ENCODE assay signal across 8 cellular contexts in the genomic region with DNA sequence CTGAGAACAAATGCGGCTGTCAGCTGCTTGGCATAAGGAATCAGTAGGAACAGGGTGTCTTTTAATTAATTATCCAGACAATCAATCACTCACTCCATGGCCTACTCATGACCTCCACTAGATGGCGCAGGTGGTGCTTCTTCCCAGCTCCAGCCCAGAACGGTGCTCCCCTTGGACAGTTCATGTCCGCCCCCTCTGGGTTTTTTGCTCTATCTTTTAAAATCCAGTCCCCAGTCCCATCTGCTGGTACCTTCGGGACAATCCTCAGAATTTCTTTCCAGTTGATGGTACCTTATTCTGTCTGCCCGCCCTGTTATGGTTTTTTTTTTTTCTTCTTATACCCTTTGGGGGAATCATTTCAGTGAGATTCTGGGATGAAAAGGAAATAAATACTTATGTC.
DNase-seq lines count a peak whose midpoint lies in the region; ATAC-seq, FAIRE-seq and TF ChIP-seq lines count a peak whose summit lies in the region.

No MANE protein-coding gene starts in this region.

- TF ChIP-seq POLR2A in K562 (conservative IDR thresholded peaks at IDR 0.05): no peak

- intact Hi-C loops in K562 (cut with micrococcal nuclease): loop anchor here (1.0 kb wide), 1 partner anchor 26 kb away; no protein-coding TSS in a partner anchor

- in situ Hi-C loops in K562 (cut with MboI): no loop called here

- H3F3A ChIP-seq in GM23338 (replicated peaks; ENCODE audit: low read depth) (no peaks in the 10 kb centered on the region), MM.1S (ENCODE audit: insufficient read depth, low read length) (no peaks in the 10 kb centered on the region)

- 1% methylated on average over 6 of the region's 6 CpGs for WGBS in K562 (ENCODE audit: insufficient coverage, low coverage, missing lambda C conversion rate)

- ATAC-seq in GM23338 (peak; percentile 94), K562 (peak; percentile 97)

- peaks cover 5% of the 10 kb centered on the region for H3K27me3 Mint-ChIP-seq in GM23338 (ENCODE audit: insufficient read depth, low read depth, poor library complexity)

- H3K9me2 ChIP-seq in GM23338 (ENCODE audit: insufficient read depth): no peaks in the 10 kb centered on the region
- no peaks in the 10 kb centered on the region for H3K9me2 ChIP-seq in MM.1S (replicated peaks; ENCODE audit: insufficient read depth, low read length)

- H2AFZ ChIP-seq in GM23338 (no peak overlapping the region), MM.1S (ENCODE audit: low read length) (no peak overlapping the region), K562 (ENCODE audit: low read depth, low read length) (no peak overlapping the region)

- H3K27me3 ChIP-seq in GM23338 (ENCODE audit: insufficient read depth) (no peaks in the 10 kb centered on the region), MM.1S (replicated peaks; ENCODE audit: insufficient read depth, low read length) (no peaks in the 10 kb centered on the region), K562 (ENCODE audit: control insufficient read depth in 2 of 2, insufficient read depth in 2 of 2, low read length in 2 of 2) (peaks cover 16 to 17% of the 10 kb centered on the region in 2 experiments)

- H3K9me1 ChIP-seq in K562 (ENCODE audit: control insufficient read depth, insufficient read depth, low read length): no peaks in the 10 kb centered on the region

- TF ChIP-seq EP300 in K562 (IDR thresholded peaks at IDR 0.05; ENCODE audit: low read length): peak; percentile 25; the same call in 1 of the 2 replicates

- H3K27ac ChIP-seq in GM23338 (ENCODE audit: low read depth): no peak overlapping the region
- H3K27ac ChIP-seq in MM.1S (ENCODE audit: low read length): no peak overlapping the region
- H3K27ac ChIP-seq in K562 (ENCODE audit: extremely low read depth, low read depth, low read length): no peak overlapping the region

- peaks cover 27% of the 10 kb centered on the region for H3K4me1 Mint-ChIP-seq in GM23338

- no TSS peak for BruUV-seq in K562 (replicated peaks; lab: Mats Ljungman, UMichigan)

- H3K4me1 ChIP-seq in GM23338 (ENCODE audit: insufficient read depth) (peaks cover 14% of the 10 kb centered on the region), MM.1S (ENCODE audit: low read length) (0 out of 2 replicates have a peak, but pooled peaks cover 3% of the 10 kb centered on the region), K562 (replicated peaks in 1 of 2; ENCODE audit: control insufficient read depth in 2 of 2, insufficient read depth in 2 of 2, low read length in 2 of 2) (no peaks in the 10 kb centered on the region; a peak in 1 of 5 replicates)

- no peaks in the 10 kb centered on the region for H3K9me3 ChIP-seq in MM.1S (replicated peaks; ENCODE audit: insufficient read depth, low read length)
- H3K9me3 ChIP-seq in K562 (replicated peaks; ENCODE audit: control insufficient read depth, insufficient read depth, low read depth, low read length): no peaks in the 10 kb centered on the region

- no peak overlapping the region for H3K27ac Mint-ChIP-seq in GM23338

- H3K4me2 ChIP-seq in GM23338: no peak overlapping the region
- no peak overlapping the region for H3K4me2 ChIP-seq in MM.1S (ENCODE audit: low read depth, low read length)
- H3K4me2 ChIP-seq in K562 (ENCODE audit: insufficient read depth, low read length): no peak overlapping the region

- H3K36me3 ChIP-seq in GM23338 (ENCODE audit: insufficient read depth) (no peaks in the 10 kb centered on the region), MM.1S (replicated peaks; ENCODE audit: insufficient read depth, low read length) (no peaks in the 10 kb centered on the region), K562 (ENCODE audit: control insufficient read depth, insufficient read depth, low read length) (no peaks in the 10 kb centered on the region)

- H3K79me2 ChIP-seq in GM23338 (replicated peaks; ENCODE audit: insufficient read depth): no peaks in the 10 kb centered on the region
- H3K79me2 ChIP-seq in MM.1S (ENCODE audit: low read length): no peaks in the 10 kb centered on the region
- H3K79me2 ChIP-seq in K562 (ENCODE audit: control insufficient read depth, insufficient read depth, low read length): no peaks in the 10 kb centered on the region

- no peaks in the 10 kb centered on the region for H3K9me3 Mint-ChIP-seq in GM23338

- TF ChIP-seq CTCF in GM23338 (conservative IDR thresholded peaks at IDR 0.05; ENCODE audit: low read depth in 2 of 2) (peak; percentile 88 to 95), MM.1S (IDR thresholded peaks at IDR 0.05; ENCODE audit: low read length) (peak; percentile 85), K562 (IDR thresholded peaks at IDR 0.05 in 2 of 3, conservative IDR thresholded peaks at IDR 0.05 in 1 of 3; ENCODE audit: insufficient read depth in 2 of 3, low read depth in 1 of 3, low read length in 3 of 3) (peak; percentile 93 to 97 (median 97))

- POLR2A ChIA-PET in K562 (lab: Yijun Ruan, JAX): interaction anchor here (0.5 kb wide), 2 partner anchors 9 to 29 kb away, joined by 3 read pairs; no protein-coding TSS in a partner anchor

- FAIRE-seq in K562 (lab: Jason Lieb, UNC): peak; percentile 92

- H3K9ac ChIP-seq in MM.1S (ENCODE audit: low read length): no peak overlapping the region
- no peak overlapping the region for H3K9ac ChIP-seq in K562 (ENCODE audit: insufficient read depth in 1 of 2, low read depth in 2 of 2, low read length in 2 of 2)

- DNase-seq in GM03348 (ENCODE audit: low spot score) (peak; percentile 78), GM23338 (ENCODE audit: low spot score) (peak; percentile 93), MM.1S (peak; percentile 39), SKM-1 treated with dmso at 0.1 percent for 144 hours (lab: John Stamatoyannopoulos, UW; ENCODE audit: unreplicated experiment) (peak; percentile 35), K562 (ENCODE audit: extremely low read depth in 1 of 4, low spot score in 3 of 4) (peak; percentile 80 to 88 (median 85)), islet precursor cell (peak; percentile 73), putamen (ENCODE audit: low spot score) (no peak)
- DNase-seq in stimulated activated CD4-positive, alpha-beta T cell treated with anti-CD3 and anti-CD28 coated beads, TNF-alpha, amount 100 ng/mL, for 48 hours (ENCODE audit: low read depth in 3 of 3): peak in 2 of 3 donors; percentile 14 to 39

- CTCF ChIA-PET in K562 (lab: Yijun Ruan, JAX; ENCODE audit: low intra/inter-chr PET ratio): interaction anchor here (1.2 to 2.0 kb wide), 2 partner anchors 27 to 384 kb away, joined by 3 to 25 read pairs; no protein-coding TSS in a partner anchor

- no peaks in the 10 kb centered on the region for H3K36me3 Mint-ChIP-seq in GM23338 (ENCODE audit: low read depth)

- H3K4me3 Mint-ChIP-seq in GM23338: no peak overlapping the region

- TF ChIP-seq RAD21 in K562 (CRISPR knock-in tag; conservative IDR thresholded peaks at IDR 0.05 in 1 of 2, IDR thresholded peaks at IDR 0.05 in 1 of 2): peak; percentile 74 to 83

- H3K4me3 ChIP-seq in GM23338 (no peak overlapping the region), MM.1S (ENCODE audit: low read length) (no peak overlapping the region), K562 (no peak overlapping the region)

- H4K20me1 ChIP-seq in GM23338 (replicated peaks; ENCODE audit: insufficient read depth): no peaks in the 10 kb centered on the region; the same call in 1 of the 2 replicates
- H4K20me1 ChIP-seq in MM.1S (ENCODE audit: insufficient read depth, low read length): no peaks in the 10 kb centered on the region
- no peaks in the 10 kb centered on the region for H4K20me1 ChIP-seq in K562 (replicated peaks; ENCODE audit: control insufficient read depth, insufficient read depth, low read length)

TF ChIP-seq in GM23338, 12 proteins besides CTCF, POLR2A, EP300 and RAD21 (continues in another document):
- TF ChIP-seq NANOG (IDR thresholded peaks at IDR 0.05; ENCODE audit: borderline replicate concordance) (no peak), EZH2 (IDR thresholded peaks at IDR 0.05; ENCODE audit: low read depth, unreplicated experiment) (no peak), ZNF331 (CRISPR knock-in tag; IDR thresholded peaks at IDR 0.05; ENCODE audit: low read depth) (no peak)

TF ChIP-seq in K562, 482 proteins besides CTCF, POLR2A, EP300 and RAD21 (continues in another document):
- TF ChIP-seq GABPB2 (CRISPR knock-in tag; conservative IDR thresholded peaks at IDR 0.05) (no peak), ZFP36 (IDR thresholded peaks at IDR 0.05; ENCODE audit: low read depth, low read length, partially characterized antibody) (peak; percentile 10), NR4A1 (CRISPR knock-in tag; IDR thresholded peaks at IDR 0.05) (no peak), NR4A1 (tag; IDR thresholded peaks at IDR 0.05) (no peak), RCOR1 (IDR thresholded peaks at IDR 0.05; ENCODE audit: borderline replicate concordance in 1 of 2, low read depth in 2 of 2, low read length in 2 of 2) (peak in 1 of 2 experiments; percentile 60; a peak in 1 of 4 replicates), RUNX1 (IDR thresholded peaks at IDR 0.05; ENCODE audit: low read depth) (no peak), ZNF586 (CRISPR knock-in tag; conservative IDR thresholded peaks at IDR 0.05) (no peak), ZNF217 (CRISPR knock-in tag; IDR thresholded peaks at IDR 0.05) (no peak), SP2 (IDR thresholded peaks at IDR 0.05; ENCODE audit: extremely low read depth, low read depth, low read length, poor library complexity, severe bottlenecking) (no peak), ZNF24 (IDR thresholded peaks at IDR 0.05) (peak; percentile 28; the same call in 1 of the 2 replicates), KLF16 (IDR thresholded peaks at IDR 0.05) (peak; percentile 62; the same call in 1 of the 2 replicates), TCF3 (CRISPR knock-in tag; IDR thresholded peaks at IDR 0.05) (no peak), ARID2 (IDR thresholded peaks at IDR 0.05) (0 out of 2 replicates have a peak, but pooled peaks have one; percentile 21), CREM (IDR thresholded peaks at IDR 0.05; ENCODE audit: low read depth) (0 out of 2 replicates have a peak, but pooled peaks have one; percentile 34), HLTF (IDR thresholded peaks at IDR 0.05) (no peak), CEBPB (tag; IDR thresholded peaks at IDR 0.05) (no peak), IRF2 (CRISPR knock-in tag; IDR thresholded peaks at IDR 0.05) (no peak)
- TF ChIP-seq, protein P1, sequence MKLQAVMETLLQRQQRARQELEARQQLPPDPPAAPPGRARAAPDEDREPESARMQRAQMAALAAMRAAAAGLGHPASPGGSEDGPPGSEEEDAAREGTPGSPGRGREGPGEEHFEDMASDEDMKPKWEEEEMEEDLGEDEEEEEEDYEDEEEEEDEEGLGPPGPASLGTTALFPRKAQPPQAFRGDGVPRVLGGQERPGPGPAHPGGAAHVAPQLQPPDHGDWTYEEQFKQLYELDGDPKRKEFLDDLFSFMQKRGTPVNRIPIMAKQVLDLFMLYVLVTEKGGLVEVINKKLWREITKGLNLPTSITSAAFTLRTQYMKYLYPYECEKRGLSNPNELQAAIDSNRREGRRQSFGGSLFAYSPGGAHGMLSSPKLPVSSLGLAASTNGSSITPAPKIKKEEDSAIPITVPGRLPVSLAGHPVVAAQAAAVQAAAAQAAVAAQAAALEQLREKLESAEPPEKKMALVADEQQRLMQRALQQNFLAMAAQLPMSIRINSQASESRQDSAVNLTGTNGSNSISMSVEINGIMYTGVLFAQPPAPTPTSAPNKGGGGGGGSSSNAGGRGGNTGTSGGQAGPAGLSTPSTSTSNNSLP (IDR thresholded peaks at IDR 0.05; ENCODE audit: borderline replicate concordance, low read depth, low read length): 0 out of 2 replicates have a peak, but pooled peaks have one; percentile 70
